ENCODE assay signal across 20 cellular contexts in the genomic region with DNA sequence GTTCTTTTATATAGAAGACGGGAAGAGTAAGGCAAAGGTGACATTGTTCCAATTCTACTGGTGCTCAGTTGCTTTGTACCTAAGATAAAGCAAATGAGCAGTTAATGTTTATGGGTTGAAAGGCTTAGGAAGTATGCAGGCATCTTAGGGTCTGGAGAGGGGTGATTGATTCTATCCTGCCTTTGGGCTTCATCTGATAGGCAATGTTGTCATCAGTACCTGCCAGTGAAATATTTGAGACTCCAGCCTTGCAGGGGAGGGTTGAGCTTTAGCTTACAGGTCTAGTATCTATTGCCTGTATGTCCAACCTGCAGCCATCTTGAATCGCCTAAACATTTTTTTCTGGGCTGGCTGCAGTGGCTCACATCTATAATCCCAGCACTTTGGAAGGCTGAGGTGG. TPM values are rescaled to one million over a fixed set of nuclear protein-coding genes. Genes with fewer than 3 reads are reported as not detected.
"Had no signal": no experiment of that assay in that cellular context is flagged by ENCODE, and none has a peak within 500 bp of the region (broad histone marks: within the 10 kb centered on the region; RNA-seq: fewer than 3 reads in every experiment).

No MANE protein-coding gene starts in this region.

- DNase-seq: activated CD4-positive, alpha-beta memory T cell treated with anti-CD3 and anti-CD28 coated beads, Interleukin-2, amount 10 ng/mL, durations not matched to agents 7 days and 5 days; activated CD4-positive, alpha-beta T cell treated with anti-CD3 and anti-CD28 coated beads for 48 hours; activated CD4-positive, CD25-positive, alpha-beta regulatory T cell; activated effector memory CD4-positive, alpha-beta T cell treated with anti-CD3 and anti-CD28 coated beads, Interleukin-2, amount 50 U/mL, for 16 hours; activated naive CD4-positive, alpha-beta T cell treated with anti-CD3 and anti-CD28 coated beads, Interleukin-2, amount 10 ng/mL, durations not matched to agents 7 days and 5 days; activated T-cell treated with anti-CD3 and anti-CD28 coated beads for 4 hours; cerebellar nuclear complex; foreskin fibroblast; heart right ventricle; naive thymus-derived CD4-positive, alpha-beta T cell; ovary; spleen; stimulated activated CD4-positive, alpha-beta T cell treated with anti-CD3 and anti-CD28 coated beads, Interleukin-4, amount 100 ng/mL, for 24 hours; stimulated activated naive CD4-positive, alpha-beta T cell treated with Interleukin-2 at 50 U/mL for 16 hours; T1000; upper lobe of right lung had no signal

- H3K27ac Mint-ChIP-seq: activated CD4-positive, alpha-beta memory T cell treated with anti-CD3 and anti-CD28 coated beads, Interleukin-2, amount 10 ng/mL, durations not matched to agents 7 days and 5 days; activated naive CD4-positive, alpha-beta T cell treated with anti-CD3 and anti-CD28 coated beads, Interleukin-2, amount 10 ng/mL, durations not matched to agents 7 days and 5 days; memory B cell; naive thymus-derived CD4-positive, alpha-beta T cell; T-helper 1 cell treated with Interleukin-12 subunit alpha and Interleukin-12 subunit beta and Interleukin-4 antibody, amounts not matched to agents 30 μg/mL and 1 μg/mL, for 36 hours had no signal

- H3K27ac ChIP-seq: coronary artery, heart right ventricle, ovary, prostate gland, spleen, upper lobe of right lung had no signal

- ATAC-seq: heart right ventricle; naive thymus-derived CD4-positive, alpha-beta T cell; upper lobe of right lung had no signal

- H3K4me3 ChIP-seq: coronary artery, heart right ventricle, ovary, prostate gland, spleen, upper lobe of right lung had no signal

- H3K4me3 Mint-ChIP-seq: activated CD4-positive, alpha-beta memory T cell treated with anti-CD3 and anti-CD28 coated beads, Interleukin-2, amount 10 ng/mL, durations not matched to agents 7 days and 5 days; activated naive CD4-positive, alpha-beta T cell treated with anti-CD3 and anti-CD28 coated beads, Interleukin-2, amount 10 ng/mL, durations not matched to agents 7 days and 5 days; memory B cell; naive thymus-derived CD4-positive, alpha-beta T cell; T-helper 1 cell treated with Interleukin-12 subunit alpha and Interleukin-12 subunit beta and Interleukin-4 antibody, amounts not matched to agents 30 μg/mL and 1 μg/mL, for 36 hours had no signal

- H3K4me1 Mint-ChIP-seq: activated CD4-positive, alpha-beta memory T cell treated with anti-CD3 and anti-CD28 coated beads, Interleukin-2, amount 10 ng/mL, durations not matched to agents 7 days and 5 days; activated naive CD4-positive, alpha-beta T cell treated with anti-CD3 and anti-CD28 coated beads, Interleukin-2, amount 10 ng/mL, durations not matched to agents 7 days and 5 days; memory B cell; naive thymus-derived CD4-positive, alpha-beta T cell had no signal

- H3K36me3 ChIP-seq: heart right ventricle, ovary, prostate gland, spleen, upper lobe of right lung had no signal

- H3K36me3 Mint-ChIP-seq: activated naive CD4-positive, alpha-beta T cell treated with anti-CD3 and anti-CD28 coated beads, Interleukin-2, amount 10 ng/mL, durations not matched to agents 7 days and 5 days; memory B cell; naive thymus-derived CD4-positive, alpha-beta T cell had no signal

- H3K9me3 ChIP-seq: heart right ventricle, ovary, prostate gland, spleen, upper lobe of right lung had no signal

- H3K9me3 Mint-ChIP-seq: activated CD4-positive, alpha-beta memory T cell treated with anti-CD3 and anti-CD28 coated beads, Interleukin-2, amount 10 ng/mL, durations not matched to agents 7 days and 5 days; activated naive CD4-positive, alpha-beta T cell treated with anti-CD3 and anti-CD28 coated beads, Interleukin-2, amount 10 ng/mL, durations not matched to agents 7 days and 5 days; T-helper 1 cell treated with Interleukin-12 subunit alpha and Interleukin-12 subunit beta and Interleukin-4 antibody, amounts not matched to agents 30 μg/mL and 1 μg/mL, for 36 hours had no signal

- H3K27me3 ChIP-seq: ovary had no signal

- H3K4me1 ChIP-seq: heart right ventricle, prostate gland, spleen, upper lobe of right lung had no signal

RNA-seq across cellular contexts. Expression of gene CTSV, which starts 13.8 kb away (rescaled TPM):
- polyA plus RNA-seq: naive thymus-derived CD4-positive, alpha-beta T cell had no signal
